24 cellular contexts compared by ENCODE assay signal in the genomic region with DNA sequence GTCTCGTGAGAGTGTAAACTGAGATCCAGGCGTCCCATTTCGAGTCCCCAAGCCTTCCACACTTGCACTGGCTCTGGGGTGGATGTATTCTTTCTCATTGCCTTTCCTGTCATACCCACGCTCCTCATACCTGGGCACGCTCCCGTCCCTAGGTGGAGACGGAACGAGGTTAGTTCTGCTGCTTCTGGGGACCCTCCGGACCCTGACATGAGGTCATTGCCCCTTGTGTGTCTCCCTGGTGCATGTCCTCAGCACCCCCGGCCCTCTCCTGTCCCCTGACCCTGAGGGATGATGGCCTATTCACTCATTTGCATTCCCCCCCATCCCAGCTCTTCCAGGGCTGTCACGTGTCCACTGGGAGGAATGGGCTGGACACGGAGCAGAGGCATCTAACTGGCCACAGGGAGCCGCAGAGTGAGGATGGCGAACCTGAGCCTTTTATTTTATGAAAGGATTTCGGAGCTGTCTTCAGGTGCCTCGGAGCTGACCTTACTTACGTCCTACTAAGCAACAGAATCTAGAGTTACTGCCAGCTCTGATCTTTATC.
"Had no signal": no experiment of that assay in that cellular context is flagged by ENCODE, and none has a peak within 500 bp of the region (broad histone marks: within the 10 kb centered on the region; RNA-seq: fewer than 3 reads in every experiment).

No MANE protein-coding gene starts in this region.

- H3K27ac ChIP-seq: heart right ventricle, neural progenitor cell, psoas muscle, transverse colon, uterus had no signal

- H3K4me2 ChIP-seq: neural progenitor cell had no signal

- H3K36me3 ChIP-seq: heart right ventricle, neural progenitor cell, transverse colon, uterus had no signal

- H3K4me1 ChIP-seq: heart right ventricle, neural progenitor cell, psoas muscle, transverse colon, uterus had no signal

- H3K9me3 ChIP-seq: psoas muscle, transverse colon, uterus had no signal

- H3K9ac ChIP-seq: neural progenitor cell had no signal

- ATAC-seq: activated T-cell treated with anti-CD3 and anti-CD28 coated beads, Interleukin-2, amount 50 U/mL, for 72 hours; left colon; naive thymus-derived CD8-positive, alpha-beta T cell; psoas muscle; stimulated activated effector memory CD8-positive, alpha-beta T cell treated with anti-CD3 and anti-CD28 coated beads, Interleukin-12 subunit alpha, Interleukin-12 subunit beta, amount 100 ng/mL, for 72 hours had no signal

- H2AFZ ChIP-seq: neural progenitor cell had no signal

- DNase-seq: activated CD4-positive, alpha-beta memory T cell treated with anti-CD3 and anti-CD28 coated beads for 36 hours; activated CD4-positive, alpha-beta T cell treated with anti-CD3 and anti-CD28 coated beads for 4 hours; activated CD4-positive, CD25-positive, alpha-beta regulatory T cell; activated effector memory CD4-positive, alpha-beta T cell treated with Interleukin-2 at 50 U/mL for 16 hours; activated naive CD4-positive, alpha-beta T cell treated with anti-CD3 and anti-CD28 coated beads for 36 hours; activated T-cell treated with anti-CD3 and anti-CD28 coated beads, Interleukin-2, amount 50 U/mL, for 72 hours; cerebellar nuclear complex; effector CD4-positive, alpha-beta T cell; erythroblast; foreskin fibroblast; heart right ventricle; islet precursor cell; left colon; naive thymus-derived CD8-positive, alpha-beta T cell; psoas muscle; right cardiac atrium; stimulated activated CD4-positive, alpha-beta T cell treated with anti-CD3 and anti-CD28 coated beads, Interleukin-1b, Interleukin-23, amount 100 ng/mL, for 48 hours; T-helper 1 cell; T-helper 9 cell; transverse colon; uterus had no signal

- H3K4me3 ChIP-seq: heart right ventricle, neural progenitor cell, psoas muscle, transverse colon, uterus had no signal

- H3K27me3 ChIP-seq: heart right ventricle, neural progenitor cell, transverse colon, uterus had no signal

- FAIRE-seq: bronchial epithelial cell had no signal
